ENCODE assay signal across 32 cellular contexts in the genomic region with DNA sequence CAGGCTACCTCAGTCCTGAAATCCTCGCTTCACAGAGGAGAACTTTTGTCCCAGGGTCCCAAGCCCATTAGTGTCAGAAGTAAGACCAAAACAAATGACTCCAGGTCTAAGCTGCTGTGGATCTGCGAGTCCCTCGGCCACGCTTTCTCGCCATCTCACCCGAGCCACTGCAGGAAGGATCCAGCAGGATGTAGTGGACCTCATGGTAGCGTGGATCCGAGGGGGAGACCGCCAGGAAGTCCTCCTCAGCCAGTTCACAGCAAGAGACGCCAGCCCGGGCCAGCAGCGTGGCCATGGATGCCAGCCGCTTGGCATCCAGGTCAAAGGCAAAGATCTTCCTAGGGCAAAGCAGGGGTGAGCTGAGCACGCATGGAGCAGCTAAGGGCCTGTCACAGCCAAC. TPM values are rescaled to one million over a fixed set of nuclear protein-coding genes. Genes with fewer than 3 reads are reported as not detected.
"Had no signal": no experiment of that assay in that cellular context is flagged by ENCODE, and none has a peak within 500 bp of the region (broad histone marks: within the 10 kb centered on the region; RNA-seq: fewer than 3 reads in every experiment).

No MANE protein-coding gene starts in this region.

- H3K9me3 ChIP-seq: esophagus muscularis mucosa, gastroesophageal sphincter, heart left ventricle, left lung, lower lobe of right lung, pancreas, stomach, thyroid gland had no signal

- DNase-seq: dermis blood vessel endothelial cell; effector memory CD4-positive, alpha-beta T cell; foreskin keratinocyte; heart left ventricle; left cardiac atrium; left lung; lower lobe of right lung; natural killer cell; pancreas; stimulated activated CD4-positive, alpha-beta T cell treated with anti-CD3 and anti-CD28 coated beads, Interleukin-2, amount 100 ng/mL, for 24 hours; stimulated activated CD4-positive, alpha-beta T cell treated with anti-CD3 and anti-CD28 coated beads, Interleukin-4, amount 100 ng/mL, for 24 hours; stimulated activated naive CD4-positive, alpha-beta T cell treated with Interleukin-2 at 50 U/mL for 16 hours; stomach; thyroid gland; trophoblast cell had no signal

- H3K27ac ChIP-seq: coronary artery, esophagus muscularis mucosa, foreskin keratinocyte, gastroesophageal sphincter, heart left ventricle, hepatocyte, left lung, lower lobe of right lung, pancreas, stomach, thyroid gland had no signal

- ATAC-seq: foreskin keratinocyte; gastroesophageal sphincter; heart left ventricle; left cardiac atrium; left lung; lower lobe of right lung; natural killer cell; pancreas; sciatic nerve; stimulated activated effector memory CD8-positive, alpha-beta T cell treated with anti-CD3 and anti-CD28 coated beads, Interleukin-12 subunit alpha, Interleukin-12 subunit beta, amount 100 ng/mL, for 72 hours had no signal

- H3K4me3 ChIP-seq: coronary artery, esophagus muscularis mucosa, gastroesophageal sphincter, heart left ventricle, hepatocyte, left lung, lower lobe of right lung, pancreas, stomach, thyroid gland had no signal

- H3K27me3 ChIP-seq: esophagus muscularis mucosa, foreskin keratinocyte, gastroesophageal sphincter, heart left ventricle, hepatocyte, left lung, pancreas, stomach, thyroid gland had no signal

RNA-seq across cellular contexts. Expression of gene TRIM50, which starts 23.8 kb away (rescaled TPM):
- total RNA-seq: endothelial cell of umbilical vein, epithelial cell of proximal tubule, fibroblast of lung, foreskin keratinocyte, kidney epithelial cell, lower lobe of right lung, mononuclear cell, natural killer cell, temporal lobe had no signal

RNA-seq across cellular contexts. Expression of gene FKBP6, which starts 23.9 kb away (rescaled TPM):
- total RNA-seq: dermis blood vessel endothelial cell, endothelial cell of umbilical vein, epithelial cell of proximal tubule, esophagus muscularis mucosa, fibroblast of lung, foreskin keratinocyte, gastroesophageal sphincter, heart left ventricle, hepatocyte, kidney epithelial cell, left cardiac atrium, mesenteric fat pad, mononuclear cell, natural killer cell, omental fat pad, pancreas, progenitor cell of endocrine pancreas, sciatic nerve, stomach, subcutaneous adipose tissue, urinary bladder had no signal
